In the genomic region with DNA sequence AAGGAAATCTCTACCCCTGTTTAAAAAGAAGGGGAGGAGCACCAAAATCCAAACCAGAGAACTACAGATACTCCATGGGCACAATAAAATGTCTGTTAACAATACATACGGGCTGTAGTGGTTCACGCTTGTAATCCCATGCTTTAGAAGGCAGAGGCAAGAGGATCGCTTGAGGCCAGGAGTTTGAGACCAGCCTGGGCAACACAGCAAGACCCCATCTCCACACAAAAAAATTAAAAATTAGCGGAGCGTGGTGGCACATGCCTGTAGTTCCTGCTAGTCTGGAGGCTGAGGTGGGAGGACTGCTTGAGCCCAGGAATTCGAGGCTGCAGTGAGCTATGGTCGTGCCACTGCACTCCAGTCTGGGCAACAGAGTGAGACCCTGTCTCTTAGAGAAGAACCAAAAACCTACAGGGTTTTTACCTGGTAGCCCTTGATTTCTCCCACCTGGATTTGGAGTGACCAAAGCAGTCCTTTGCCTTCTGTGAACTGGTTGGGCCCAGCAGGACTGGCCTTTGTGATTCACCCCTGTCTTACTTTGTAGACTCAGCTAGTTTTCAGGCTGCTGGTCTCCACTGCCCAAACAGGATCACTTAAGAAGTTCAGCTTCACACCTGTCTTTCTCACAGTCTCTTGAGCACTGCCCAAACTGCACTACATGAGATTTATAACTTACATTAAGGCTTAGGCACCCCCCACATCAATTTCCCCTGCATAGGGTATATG, we compare ENCODE assay signal across 20 cellular contexts. TPM values are rescaled to one million over a fixed set of nuclear protein-coding genes. Genes with fewer than 3 reads are reported as not detected.
A peak's percentile ranks its signal among the peaks of the same experiment; 100 is the strongest.
DNase-seq lines count a peak whose midpoint lies in the region; ATAC-seq and TF ChIP-seq lines count a peak whose summit lies in the region.
"Had no signal": no experiment of that assay in that cellular context is flagged by ENCODE, and none has a peak within 500 bp of the region (broad histone marks: within the 10 kb centered on the region; RNA-seq: fewer than 3 reads in every experiment).

No MANE protein-coding gene starts in this region.

- no peak overlapping the region for H3K27ac Mint-ChIP-seq in activated CD4-positive, alpha-beta T cell treated with anti-CD3 and anti-CD28 coated beads, Interleukin-2, amount 10 ng/mL, durations not matched to agents 24 days and 14 days
- no peak overlapping the region for H3K27ac Mint-ChIP-seq in activated naive CD8-positive, alpha-beta T cell treated with anti-CD3 and anti-CD28 coated beads for 36 hours
- H3K27ac Mint-ChIP-seq: CD4-positive, alpha-beta T cell had no signal

- no peak overlapping the region for H3K4me3 ChIP-seq in lower lobe of right lung
- H3K4me3 ChIP-seq in smooth muscle cell: no peak overlapping the region

- peak overlapping the region; percentile 84 for H2AFZ ChIP-seq in smooth muscle cell (ENCODE audit: low read depth)

- 88% methylated on average over 7 of the region's 7 CpGs for WGBS in smooth muscle cell (ENCODE audit: low lambda C conversion rate)

- H3K27ac ChIP-seq in lower lobe of right lung: peak overlapping the region; percentile 62
- H3K27ac ChIP-seq in smooth muscle cell (ENCODE audit: low read depth): no peak overlapping the region

- no peaks in the 10 kb centered on the region for H3K36me3 Mint-ChIP-seq in activated CD4-positive, alpha-beta T cell treated with anti-CD3 and anti-CD28 coated beads, Interleukin-2, amount 10 ng/mL, durations not matched to agents 24 days and 14 days (ENCODE audit: low read depth)
- H3K36me3 Mint-ChIP-seq in activated naive CD8-positive, alpha-beta T cell treated with anti-CD3 and anti-CD28 coated beads for 36 hours: no peaks in the 10 kb centered on the region

- H3K9me3 ChIP-seq in lower lobe of right lung: no peaks in the 10 kb centered on the region
- H3K9me3 ChIP-seq in smooth muscle cell (replicated peaks; ENCODE audit: low read depth): no peaks in the 10 kb centered on the region
- H3K9me3 ChIP-seq: thyroid gland had no signal

- no peaks in the 10 kb centered on the region for H3K79me2 ChIP-seq in smooth muscle cell (ENCODE audit: low read depth)

- H3K27me3 ChIP-seq in lower lobe of right lung (ENCODE audit: low read depth) (peaks cover 32% of the 10 kb centered on the region), smooth muscle cell (ENCODE audit: low read depth) (no peaks in the 10 kb centered on the region)
- H3K27me3 ChIP-seq: thyroid gland had no signal

- no peaks in the 10 kb centered on the region for H4K20me1 ChIP-seq in smooth muscle cell (ENCODE audit: low read depth)

- peaks cover 18% of the 10 kb centered on the region for H3K4me1 ChIP-seq in lower lobe of right lung
- H3K4me1 ChIP-seq in smooth muscle cell (ENCODE audit: low read depth): peaks cover 11% of the 10 kb centered on the region

- H3K4me1 Mint-ChIP-seq in activated CD4-positive, alpha-beta T cell treated with anti-CD3 and anti-CD28 coated beads, Interleukin-2, amount 10 ng/mL, durations not matched to agents 24 days and 14 days: peaks cover 8% of the 10 kb centered on the region
- no peaks in the 10 kb centered on the region for H3K4me1 Mint-ChIP-seq in activated naive CD8-positive, alpha-beta T cell treated with anti-CD3 and anti-CD28 coated beads for 36 hours

- H3K27me3 Mint-ChIP-seq in activated CD4-positive, alpha-beta T cell treated with anti-CD3 and anti-CD28 coated beads, Interleukin-2, amount 10 ng/mL, durations not matched to agents 24 days and 14 days: peaks cover 22% of the 10 kb centered on the region
- H3K27me3 Mint-ChIP-seq in activated naive CD8-positive, alpha-beta T cell treated with anti-CD3 and anti-CD28 coated beads for 36 hours: peaks cover 38% of the 10 kb centered on the region

- H3K36me3 ChIP-seq in lower lobe of right lung (no peaks in the 10 kb centered on the region), smooth muscle cell (ENCODE audit: low read depth) (no peaks in the 10 kb centered on the region)
- H3K36me3 ChIP-seq: left lung, Peyer's patch, thyroid gland had no signal

- peaks cover 4% of the 10 kb centered on the region for H3K9me3 Mint-ChIP-seq in activated CD4-positive, alpha-beta T cell treated with anti-CD3 and anti-CD28 coated beads, Interleukin-2, amount 10 ng/mL, durations not matched to agents 24 days and 14 days
- H3K9me3 Mint-ChIP-seq in activated naive CD8-positive, alpha-beta T cell treated with anti-CD3 and anti-CD28 coated beads for 36 hours: no peaks in the 10 kb centered on the region
- H3K9me3 Mint-ChIP-seq: CD4-positive, alpha-beta T cell had no signal

- no peak for DNase-seq in activated CD4-positive, alpha-beta T cell treated with anti-CD3 and anti-CD28 coated beads, Interleukin-2, amount 10 ng/mL, durations not matched to agents 24 days and 14 days
- DNase-seq in activated CD4-positive, alpha-beta T cell treated with anti-CD3 and anti-CD28 coated beads for 1 hour: no peak
- no peak for DNase-seq in activated naive CD8-positive, alpha-beta T cell treated with anti-CD3 and anti-CD28 coated beads for 36 hours
- no peak for DNase-seq in lower lobe of right lung
- no peak for DNase-seq in smooth muscle cell (lab: John Stamatoyannopoulos, UW; ENCODE audit: unreplicated experiment)
- DNase-seq in HCEC 1CT: no peak
- no peak for DNase-seq in amniotic stem cell (lab: John Stamatoyannopoulos, UW)
- no peak for DNase-seq in NOMO-1 treated with dmso at 0.1 percent for 144 hours (lab: John Stamatoyannopoulos, UW; ENCODE audit: unreplicated experiment)
- DNase-seq: activated naive CD4-positive, alpha-beta T cell treated with anti-CD3 and anti-CD28 coated beads, Interleukin-2, amount 50 U/mL, for 16 hours; CD4-positive, alpha-beta T cell; GDM1; NCI-H1092; NCI-H748 treated with DMSO at 0.1 percent for 48 hours; stimulated activated CD4-positive, alpha-beta T cell treated with anti-CD3 and anti-CD28 coated beads, Interleukin-4, amount 100 ng/mL, for 4 hours had no signal

- no peak overlapping the region for H3K9ac ChIP-seq in smooth muscle cell (ENCODE audit: low read depth)

- TF ChIP-seq CTCF in lower lobe of right lung (IDR thresholded peaks at IDR 0.05) (no peak), smooth muscle cell (IDR thresholded peaks at IDR 0.05; ENCODE audit: borderline replicate concordance, insufficient read depth, poor library complexity, severe bottlenecking) (no peak)

- H3F3A ChIP-seq in smooth muscle cell (ENCODE audit: low read depth): peaks cover 3% of the 10 kb centered on the region

- ATAC-seq in lower lobe of right lung: no peak
- ATAC-seq: HCT116 had no signal

- peak overlapping the region; percentile 86 for H3K4me2 ChIP-seq in smooth muscle cell

- H3K4me3 Mint-ChIP-seq in activated CD4-positive, alpha-beta T cell treated with anti-CD3 and anti-CD28 coated beads, Interleukin-2, amount 10 ng/mL, durations not matched to agents 24 days and 14 days: peak overlapping the region; percentile 70
- H3K4me3 Mint-ChIP-seq in activated naive CD8-positive, alpha-beta T cell treated with anti-CD3 and anti-CD28 coated beads for 36 hours: peak overlapping the region; percentile 52
- H3K4me3 Mint-ChIP-seq: CD4-positive, alpha-beta T cell had no signal

- intact Hi-C loops in activated CD4-positive, alpha-beta T cell treated with anti-CD3 and anti-CD28 coated beads, Interleukin-2, amount 10 ng/mL, durations not matched to agents 24 days and 14 days (cut with micrococcal nuclease): no loop called here
- intact Hi-C loops in lower lobe of right lung (cut with DNase I): no loop called here

RNA-seq across cellular contexts. Expression of a gene that starts 38.7 kb away (rescaled TPM):
- total RNA-seq in activated CD4-positive, alpha-beta T cell treated with anti-CD3 and anti-CD28 coated beads, Interleukin-2, amount 10 ng/mL, durations not matched to agents 24 days and 14 days: 46.3 and 46.7 TPM in 2 replicates
- total RNA-seq in activated naive CD8-positive, alpha-beta T cell treated with anti-CD3 and anti-CD28 coated beads for 36 hours: 1 to 10 TPM; 2.5 to 3.3 TPM
- total RNA-seq in lower lobe of right lung (41.9 TPM), smooth muscle cell (738 and 786 TPM in 2 replicates)
- polyA plus RNA-seq in smooth muscle cell: 329 and 495 TPM in 2 replicates
- total RNA-seq: bronchial epithelial cell, myocyte had no signal

Comparison
In these comparisons a context has a peak if more than half of its experiments do, and no peak if none do; other contexts are left out.
1. RNA of a gene that starts 38.7 kb away (total RNA-seq): 738 to 786 TPM in smooth muscle cell; 46.3 to 46.7 TPM in activated CD4-positive, alpha-beta T cell treated with anti-CD3 and anti-CD28 coated beads, Interleukin-2, amount 10 ng/mL, durations not matched to agents 24 days and 14 days, 41.9 TPM in lower lobe of right lung (single experiment) and 2.5 to 3.3 TPM in activated naive CD8-positive, alpha-beta T cell treated with anti-CD3 and anti-CD28 coated beads for 36 hours; every median in the first group is over 10 times any median in the second.